Comparison of ENCODE assay signal across 8 cellular contexts in genomic region chr13:22925842-22926175, GRCh38.
DNase-seq lines count a peak whose midpoint lies in the region; ATAC-seq, FAIRE-seq and TF ChIP-seq lines count a peak whose summit lies in the region.
"Not testable (repeated sequence)": the region's sequence is repeated elsewhere in the genome, so short reads cannot be mapped to it uniquely, and the experiment has no call there.

No MANE protein-coding gene starts in this region.

- H3K36me3 ChIP-seq in colonic mucosa; mesendoderm (ENCODE audit: control insufficient read depth, insufficient read depth, low read length); parathyroid adenoma (ENCODE audit: control insufficient read depth, insufficient read depth, low read length); uterus: not testable (repeated sequence)

- no CpG with 5 or more reads among the region's 15 CpGs for WGBS in mesendoderm (ENCODE audit: extremely low coverage, insufficient coverage, low lambda C conversion rate)

- peak; percentile 69 for FAIRE-seq in GM19239 (lab: Jason Lieb, UNC)

- H4K5ac ChIP-seq in mesendoderm (ENCODE audit: low read length), result not testable (repeated sequence)

- ATAC-seq in activated B cell treated with CpG ODN at 0.5 μM for 24 hours (ENCODE audit: low read depth); stimulated activated memory B cell treated with anti-CD40 and anti-IgM and Interleukin-4, amounts not matched to agents 10 μg/mL and 1 μg/mL and 100 μg/mL, for 72 hours: not testable (repeated sequence)

- not testable (repeated sequence) for H3K18ac ChIP-seq in mesendoderm (ENCODE audit: low read length)

- not testable (repeated sequence) for H3K4me1 ChIP-seq in colonic mucosa; mesendoderm (ENCODE audit: control insufficient read depth, low read depth, low read length); parathyroid adenoma; uterus

- H3K56ac ChIP-seq in mesendoderm (ENCODE audit: low read length), result peak overlapping the region; percentile 12

- H3K27me3 Mint-ChIP-seq in activated B cell treated with CpG ODN at 0.5 μM for 24 hours, result peaks cover 24% of the 10 kb centered on the region
- H3K27me3 Mint-ChIP-seq in glutamatergic neuron (ENCODE audit: unreplicated experiment), result not testable (repeated sequence)
- H3K27me3 Mint-ChIP-seq in stimulated activated memory B cell treated with anti-CD40 and anti-IgM and Interleukin-4, amounts not matched to agents 10 μg/mL and 1 μg/mL and 100 μg/mL, for 72 hours, result peaks cover 31% of the 10 kb centered on the region

- H3K4me3 ChIP-seq in colonic mucosa (peak overlapping the region; percentile 5), uterus (peak overlapping the region; percentile 21 to 47)
- H3K4me3 ChIP-seq in mesendoderm (ENCODE audit: low read length); parathyroid adenoma (ENCODE audit: low read depth, low read length): not testable (repeated sequence)

- peak overlapping the region; percentile 42 for H2AFZ ChIP-seq in parathyroid adenoma

- not testable (repeated sequence) for DNase-seq in GM19239 (ENCODE audit: insufficient read length, low spot score); activated B cell treated with CpG ODN at 0.5 μM for 24 hours; colonic mucosa; glutamatergic neuron; mesendoderm; uterus

- not testable (repeated sequence) for H4K8ac ChIP-seq in mesendoderm (ENCODE audit: low read depth, low read length)

- not testable (repeated sequence) for H2BK5ac ChIP-seq in mesendoderm (ENCODE audit: low read length)

- H3K27ac Mint-ChIP-seq in activated B cell treated with CpG ODN at 0.5 μM for 24 hours; stimulated activated memory B cell treated with anti-CD40 and anti-IgM and Interleukin-4, amounts not matched to agents 10 μg/mL and 1 μg/mL and 100 μg/mL, for 72 hours: not testable (repeated sequence)
- peak overlapping the region; percentile 29 for H3K27ac Mint-ChIP-seq in glutamatergic neuron (ENCODE audit: unreplicated experiment)

- not testable (repeated sequence) for H3K36me3 Mint-ChIP-seq in activated B cell treated with CpG ODN at 0.5 μM for 24 hours (ENCODE audit: low read depth); glutamatergic neuron (ENCODE audit: unreplicated experiment); stimulated activated memory B cell treated with anti-CD40 and anti-IgM and Interleukin-4, amounts not matched to agents 10 μg/mL and 1 μg/mL and 100 μg/mL, for 72 hours

- not testable (repeated sequence) for H3K9me3 ChIP-seq in colonic mucosa; parathyroid adenoma (ENCODE audit: control insufficient read depth, low read length); uterus

- H3K4ac ChIP-seq in mesendoderm (ENCODE audit: low read depth, low read length), result not testable (repeated sequence)

- H3K9ac ChIP-seq in colonic mucosa (ENCODE audit: low read depth in 2 of 2, low read length in 2 of 2); parathyroid adenoma: not testable (repeated sequence)
- peak overlapping the region; percentile 21 for H3K9ac ChIP-seq in mesendoderm (ENCODE audit: low read length)

- not testable (repeated sequence) for H2AK5ac ChIP-seq in mesendoderm (ENCODE audit: low read length)

- not testable (repeated sequence) for H3K23ac ChIP-seq in mesendoderm (ENCODE audit: low read length)

- not testable (repeated sequence) for H3K79me2 ChIP-seq in mesendoderm (ENCODE audit: control insufficient read depth, insufficient read depth, low read length); parathyroid adenoma

- POLR2A ChIA-PET in activated B cell treated with CpG ODN at 0.5 μM for 24 hours (lab: Charles Lee), result not testable (repeated sequence)

- intact Hi-C loops in activated B cell treated with CpG ODN at 0.5 μM for 24 hours (cut with micrococcal nuclease); colonic mucosa (cut with DNase I); uterus (cut with DNase I; ENCODE audit: low total_unique reads): not testable (repeated sequence)

- H3K27me3 ChIP-seq in colonic mucosa; mesendoderm (ENCODE audit: insufficient read depth, low read length, poor library complexity); parathyroid adenoma (ENCODE audit: control insufficient read depth, insufficient read depth, low read length); uterus: not testable (repeated sequence)

- not testable (repeated sequence) for H3K4me2 ChIP-seq in mesendoderm (ENCODE audit: low read length); parathyroid adenoma (ENCODE audit: low read length)

- not testable (repeated sequence) for H2BK120ac ChIP-seq in mesendoderm (ENCODE audit: low read depth, low read length)

- not testable (repeated sequence) for H2BK15ac ChIP-seq in mesendoderm (replicated peaks; ENCODE audit: low read depth)

- CTCF ChIA-PET in activated B cell treated with CpG ODN at 0.5 μM for 24 hours (lab: Charles Lee), result not testable (repeated sequence)

- not testable (repeated sequence) for H3K4me1 Mint-ChIP-seq in activated B cell treated with CpG ODN at 0.5 μM for 24 hours; glutamatergic neuron (ENCODE audit: low read depth, unreplicated experiment); stimulated activated memory B cell treated with anti-CD40 and anti-IgM and Interleukin-4, amounts not matched to agents 10 μg/mL and 1 μg/mL and 100 μg/mL, for 72 hours

- not testable (repeated sequence) for TF ChIP-seq POLR2A in uterus (IDR thresholded peaks at IDR 0.05)

- H3K27ac ChIP-seq in colonic mucosa; mesendoderm (ENCODE audit: low read depth, low read length); parathyroid adenoma: not testable (repeated sequence)
- H3K27ac ChIP-seq in uterus, result peak overlapping the region; percentile 79 to 89

- not testable (repeated sequence) for H3K79me1 ChIP-seq in mesendoderm (ENCODE audit: low read length)

- TF ChIP-seq CTCF in activated B cell treated with CpG ODN at 0.5 μM for 24 hours (IDR thresholded peaks at IDR 0.05); colonic mucosa (IDR thresholded peaks at IDR 0.05); glutamatergic neuron (IDR thresholded peaks at IDR 0.05; ENCODE audit: partially characterized antibody, unreplicated experiment); parathyroid adenoma (IDR thresholded peaks at IDR 0.05); uterus (IDR thresholded peaks at IDR 0.05): not testable (repeated sequence)

- H3K4me3 Mint-ChIP-seq in activated B cell treated with CpG ODN at 0.5 μM for 24 hours (peak overlapping the region; percentile 52), glutamatergic neuron (ENCODE audit: unreplicated experiment) (peak overlapping the region; percentile 43)
- H3K4me3 Mint-ChIP-seq in stimulated activated memory B cell treated with anti-CD40 and anti-IgM and Interleukin-4, amounts not matched to agents 10 μg/mL and 1 μg/mL and 100 μg/mL, for 72 hours, result peak overlapping the region; percentile 1

- not testable (repeated sequence) for H3K9me3 Mint-ChIP-seq in activated B cell treated with CpG ODN at 0.5 μM for 24 hours; glutamatergic neuron (ENCODE audit: unreplicated experiment); stimulated activated memory B cell treated with anti-CD40 and anti-IgM and Interleukin-4, amounts not matched to agents 10 μg/mL and 1 μg/mL and 100 μg/mL, for 72 hours

Comparison
In these comparisons a context has a peak if more than half of its experiments do, and no peak if none do; other contexts are left out.
1. H3K4me3 Mint-ChIP-seq: peak in every context shown above with its lines; median percentile 52 in activated B cell treated with CpG ODN at 0.5 μM for 24 hours; 43 in glutamatergic neuron; 1 in stimulated activated memory B cell treated with anti-CD40 and anti-IgM and Interleukin-4, amounts not matched to agents 10 μg/mL and 1 μg/mL and 100 μg/mL, for 72 hours.